In genomic region chr4:106208481-106209460, GRCh38 we compare ENCODE assay signal across 16 cellular contexts.
A peak's percentile ranks its signal among the peaks of the same experiment; 100 is the strongest.
DNase-seq lines count a peak whose midpoint lies in the region; ATAC-seq and TF ChIP-seq lines count a peak whose summit lies in the region.
"Had no signal": no experiment of that assay in that cellular context is flagged by ENCODE, and none has a peak within 500 bp of the region (broad histone marks: within the 10 kb centered on the region; RNA-seq: fewer than 3 reads in every experiment).

No MANE protein-coding gene starts in this region.

- H3K4me3 Mint-ChIP-seq in WTC11 (no peak overlapping the region), nephron progenitor cell (no peak overlapping the region)
- H3K4me3 Mint-ChIP-seq: HFFc6 had no signal

- H3K27me3 Mint-ChIP-seq in WTC11 (ENCODE audit: low read depth) = no peaks in the 10 kb centered on the region
- H3K27me3 Mint-ChIP-seq in nephron progenitor cell (ENCODE audit: low read depth, poor library complexity) = no peaks in the 10 kb centered on the region

- H3K4me1 Mint-ChIP-seq in WTC11 (peaks cover 22% of the 10 kb centered on the region), nephron progenitor cell (no peaks in the 10 kb centered on the region)

- H3K9me3 Mint-ChIP-seq in WTC11 (no peaks in the 10 kb centered on the region), nephron progenitor cell (peaks cover 4% of the 10 kb centered on the region)
- H3K9me3 Mint-ChIP-seq: HFFc6 had no signal

- DNase-seq in D341Med (ENCODE audit: low spot score) (peak; percentile 10), WTC11 (ENCODE audit: low spot score) (peak; percentile 16), iPS-NIHi7 (ENCODE audit: extremely low spot score) (peak; percentile 8), nephron progenitor cell (no peak), SHP77 treated with DMSO at 0.1 percent for 48 hours (lab: John Stamatoyannopoulos, UW) (no peak), NCI-H187 treated with DMSO at 0.1 percent for 48 hours (lab: John Stamatoyannopoulos, UW) (no peak), NCI-H345 (lab: John Stamatoyannopoulos, UW) (no peak)
- no peak for DNase-seq in stimulated activated CD8-positive, alpha-beta memory T cell treated with anti-CD3 and anti-CD28 coated beads, Interleukin-4, amount 100 ng/mL, for 48 hours
- DNase-seq: DMS79; NCI-H146; NCI-H2107; NCI-H226; NCI-H69; NK-92 treated with Interleukin-12 subunit alpha and Interleukin-12 subunit beta, amount 100 ng/mL, for 24 hours; OCI-M1 had no signal

- ATAC-seq in WTC11 = peak; percentile 91

- CTCF ChIA-PET in WTC11 (lab: Charles Lee) = interaction anchor here (1.0 kb wide), 2 partner anchors 17 to 449 kb away, joined by 3 to 6 read pairs; no protein-coding TSS in a partner anchor

- H3K27ac Mint-ChIP-seq in WTC11 = no peak overlapping the region
- H3K27ac Mint-ChIP-seq in nephron progenitor cell = peak overlapping the region; percentile 68

- H3K36me3 Mint-ChIP-seq in WTC11 = peaks cover 9% of the 10 kb centered on the region
- peaks cover 25% of the 10 kb centered on the region for H3K36me3 Mint-ChIP-seq in nephron progenitor cell (ENCODE audit: low read depth)

- no peak for TF ChIP-seq CTCF in WTC11 (IDR thresholded peaks at IDR 0.05)
- TF ChIP-seq CTCF in nephron progenitor cell (IDR thresholded peaks at IDR 0.05) = no peak

- POLR2A ChIA-PET in WTC11 (lab: Charles Lee) = no interaction called here

TF ChIP-seq in WTC11, 78 proteins besides CTCF, POLR2A, EP300 and RAD21:
- TF ChIP-seq TCF7 (CRISPR knock-in tag; IDR thresholded peaks at IDR 0.05; ENCODE audit: low read depth) (no peak), ZNF232 (CRISPR knock-in tag; IDR thresholded peaks at IDR 0.05) (no peak), ZMAT4 (CRISPR knock-in tag; IDR thresholded peaks at IDR 0.05) (no peak), HMGA2 (CRISPR knock-in tag; IDR thresholded peaks at IDR 0.05) (no peak), ATF6 (CRISPR knock-in tag; IDR thresholded peaks at IDR 0.05) (no peak), GRHL2 (CRISPR knock-in tag; IDR thresholded peaks at IDR 0.05; ENCODE audit: insufficient replicate concordance, severe bottlenecking) (no peak), PREB (CRISPR knock-in tag; IDR thresholded peaks at IDR 0.05; ENCODE audit: borderline replicate concordance) (no peak), ZNF532 (CRISPR knock-in tag; IDR thresholded peaks at IDR 0.05; ENCODE audit: borderline replicate concordance) (no peak), ZNF416 (CRISPR knock-in tag; IDR thresholded peaks at IDR 0.05) (no peak), ATF1 (CRISPR knock-in tag; IDR thresholded peaks at IDR 0.05) (no peak), PRRX2 (CRISPR knock-in tag; IDR thresholded peaks at IDR 0.05) (no peak), TEAD4 (CRISPR knock-in tag; IDR thresholded peaks at IDR 0.05) (no peak), PRDM15 (CRISPR knock-in tag; IDR thresholded peaks at IDR 0.05) (no peak)

Comparison
In these comparisons a context has a peak if more than half of its experiments do, and no peak if none do; other contexts are left out.
1. DNase-seq: peak in D341Med (single experiment), WTC11 (single experiment) and iPS-NIHi7 (single experiment); none in nephron progenitor cell (single experiment), SHP77 treated with DMSO at 0.1 percent for 48 hours (single experiment), NCI-H187 treated with DMSO at 0.1 percent for 48 hours (single experiment), NCI-H345 (single experiment) and stimulated activated CD8-positive, alpha-beta memory T cell treated with anti-CD3 and anti-CD28 coated beads, Interleukin-4, amount 100 ng/mL, for 48 hours (single experiment).